In genomic region chr20:60011512-60012507, GRCh38 we compare ENCODE assay signal across 12 cellular contexts. TPM values are rescaled to one million over a fixed set of nuclear protein-coding genes. Genes with fewer than 3 reads are reported as not detected.
A peak's percentile ranks its signal among the peaks of the same experiment; 100 is the strongest.
DNase-seq lines count a peak whose midpoint lies in the region; ATAC-seq and TF ChIP-seq lines count a peak whose summit lies in the region.
"Had no signal": no experiment of that assay in that cellular context is flagged by ENCODE, and none has a peak within 500 bp of the region (broad histone marks: within the 10 kb centered on the region; RNA-seq: fewer than 3 reads in every experiment).

No MANE protein-coding gene starts in this region.

- ATAC-seq in HG03442 (IDR thresholded peaks at IDR 0.05; ENCODE audit: unreplicated experiment) (no peak), Right ventricle myocardium inferior (no peak)

- no peaks in the 10 kb centered on the region for H3K36me3 Mint-ChIP-seq in osteocyte (ENCODE audit: unreplicated experiment)

- H3K4me1 Mint-ChIP-seq in osteocyte (ENCODE audit: unreplicated experiment) = no peaks in the 10 kb centered on the region

- no peak overlapping the region for H3K4me3 ChIP-seq in WERI-Rb-1 (ENCODE audit: low read depth, low read length)

- H3K4me3 Mint-ChIP-seq in osteocyte (ENCODE audit: unreplicated experiment) = no peak overlapping the region
- H3K4me3 Mint-ChIP-seq: nephron progenitor cell had no signal

- H3K9me3 ChIP-seq in WERI-Rb-1 (ENCODE audit: severe bottlenecking) = peaks cover 6% of the 10 kb centered on the region

- TF ChIP-seq CTCF in WERI-Rb-1 (IDR thresholded peaks at IDR 0.05; ENCODE audit: low read depth, low read length) = no peak
- TF ChIP-seq CTCF in osteocyte (IDR thresholded peaks at IDR 0.05) = no peak

- no peaks in the 10 kb centered on the region for H3K27me3 ChIP-seq in WERI-Rb-1 (ENCODE audit: insufficient read depth, low read depth, severe bottlenecking)

- peak overlapping the region; percentile 83 for H3K27ac ChIP-seq in WERI-Rb-1
- H3K27ac ChIP-seq: 22Rv1 had no signal

- intact Hi-C loops in Right ventricle myocardium inferior (cut with DNase I) = no loop called here

- no peaks in the 10 kb centered on the region for H3K36me3 ChIP-seq in WERI-Rb-1

- peaks cover 14% of the 10 kb centered on the region for H3K9me3 Mint-ChIP-seq in osteocyte (ENCODE audit: unreplicated experiment)

- H3K27ac Mint-ChIP-seq in osteocyte (ENCODE audit: unreplicated experiment) = no peak overlapping the region
- H3K27ac Mint-ChIP-seq: nephron progenitor cell had no signal

- peaks cover 23% of the 10 kb centered on the region for H3K27me3 Mint-ChIP-seq in osteocyte (ENCODE audit: unreplicated experiment)

- peak; percentile 51 for DNase-seq in DMS79 treated with DMSO at 0.1 percent for 48 hours (lab: John Stamatoyannopoulos, UW)
- no peak for DNase-seq in DMS79 (lab: John Stamatoyannopoulos, UW)
- peak; percentile 92 for DNase-seq in NCI-H2107 treated with DMSO at 0.1 percent for 48 hours (lab: John Stamatoyannopoulos, UW; ENCODE audit: unreplicated experiment)
- DNase-seq in WERI-Rb-1 = peak; percentile 91
- peak; percentile 70 for DNase-seq in osteocyte (ENCODE audit: extremely low spot score, unreplicated experiment)
- DNase-seq in kidney tubule cell (ENCODE audit: low spot score) = no peak
- DNase-seq in Right ventricle myocardium inferior (ENCODE audit: missing footprints) = no peak
- DNase-seq: NCI-H446 treated with DMSO at 0.1 percent for 48 hours; nephron progenitor cell; stimulated activated CD4-positive, alpha-beta T cell treated with anti-CD3 and anti-CD28 coated beads, Interleukin-12 subunit alpha, Interleukin-12 subunit beta, amount 100 ng/mL, for 4 hours had no signal

RNA-seq across cellular contexts. Expression of gene CDH26, which starts 53.6 kb away (rescaled TPM):
- total RNA-seq in osteocyte (0.16 and 0.46 TPM in 2 replicates), Right ventricle myocardium inferior (2.3 TPM)

Comparison
In these comparisons a context has a peak if more than half of its experiments do, and no peak if none do; other contexts are left out.
1. DNase-seq: peak in DMS79 treated with DMSO at 0.1 percent for 48 hours (single experiment), NCI-H2107 treated with DMSO at 0.1 percent for 48 hours (single experiment), WERI-Rb-1 (single experiment) and osteocyte (single experiment); none in DMS79 (single experiment), kidney tubule cell (single experiment) and Right ventricle myocardium inferior (single experiment).